22 cellular contexts compared by ENCODE assay signal in the genomic region with DNA sequence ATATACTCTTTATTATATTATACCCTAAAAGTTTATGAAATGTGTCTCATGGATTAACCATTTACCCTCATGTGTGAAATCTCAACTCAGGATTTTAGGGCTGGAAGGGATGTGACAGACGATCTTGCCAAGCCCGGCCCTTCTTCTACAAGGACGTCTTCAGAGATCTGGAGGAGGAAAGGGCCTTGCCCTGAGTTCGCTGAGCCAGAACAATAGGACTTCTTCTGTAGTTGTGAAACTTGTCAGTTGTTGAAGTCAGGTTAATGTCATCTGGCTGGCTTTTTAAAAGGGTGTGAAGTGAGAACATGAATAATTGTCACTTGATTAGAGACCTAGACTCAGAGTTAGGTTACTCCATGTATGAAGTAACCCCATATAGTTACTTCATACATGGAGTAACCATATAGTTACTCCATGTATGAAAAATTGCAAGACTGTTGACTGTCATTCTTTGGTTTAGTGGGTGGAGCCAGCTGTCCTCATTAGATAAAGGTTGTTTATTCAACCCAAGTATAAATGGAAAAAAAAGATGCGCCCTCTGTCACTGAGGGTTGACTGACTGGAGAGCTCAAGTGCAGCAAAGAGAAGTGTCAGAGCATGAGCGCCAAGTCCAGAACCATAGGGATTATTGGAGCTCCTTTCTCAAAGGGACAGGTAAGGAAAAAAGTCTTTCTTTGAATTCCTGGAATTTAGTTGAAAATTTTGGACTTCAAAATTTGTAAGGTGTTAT. TPM values are rescaled to one million over a fixed set of nuclear protein-coding genes. Genes with fewer than 3 reads are reported as not detected.
A peak's percentile ranks its signal among the peaks of the same experiment; 100 is the strongest.
DNase-seq lines count a peak whose midpoint lies in the region; ATAC-seq, FAIRE-seq and TF ChIP-seq lines count a peak whose summit lies in the region.
"Had no signal": no experiment of that assay in that cellular context is flagged by ENCODE, and none has a peak within 500 bp of the region (broad histone marks: within the 10 kb centered on the region; RNA-seq: fewer than 3 reads in every experiment).

A gene (plus strand): TSS at position 541 of the 730 bp plus-strand sequence. CDS start 57 bp downstream, at position 598.

- H3K4me2 ChIP-seq in K562 (ENCODE audit: insufficient read depth, low read length), result no peak within 1 kb of the TSS

- H3K36me3 Mint-ChIP-seq in nephron progenitor cell (ENCODE audit: low read depth), result peaks cover 35% of the 10 kb centered on the region

- DNase-seq in K562 (ENCODE audit: extremely low read depth in 1 of 4, low spot score in 3 of 4) (peak in 3 of 4 experiments; percentile 17 to 33 (median 23)), nephron progenitor cell (no peak), head of caudate nucleus (no peak)
- DNase-seq in stimulated activated CD4-positive, alpha-beta T cell treated with anti-CD3 and anti-CD28 coated beads, Interleukin-12 subunit alpha, Interleukin-12 subunit beta, amount 100 ng/mL, for 4 hours, result no peak
- DNase-seq: BE2C, COR-L47, DMS79, MG63, NCI-H1417, NCI-H1694 treated with DMSO at 0.1 percent for 48 hours, NCI-H2081 treated with DMSO at 0.1 percent for 48 hours, NCI-H2171 treated with DMSO at 0.1 percent for 48 hours, NCI-H446, NCI-H526, Peyer's patch had no signal

- TF ChIP-seq POLR2A in K562 (conservative IDR thresholded peaks at IDR 0.05), result no peak

- peaks cover 3% of the 10 kb centered on the region for H3K27me3 Mint-ChIP-seq in nephron progenitor cell (ENCODE audit: low read depth, poor library complexity)

- BruUV-seq in K562 (replicated peaks; lab: Mats Ljungman, UMichigan), result no TSS peak

- H2AFZ ChIP-seq in K562 (ENCODE audit: low read depth, low read length), result no peak within 1 kb of the TSS

- no peak for FAIRE-seq in K562 (lab: Jason Lieb, UNC)
- FAIRE-seq: H54 had no signal

- ATAC-seq in K562 (peak; percentile 74), GM21423 (IDR thresholded peaks at IDR 0.05; ENCODE audit: unreplicated experiment) (no peak), GM18909 (IDR thresholded peaks at IDR 0.05; ENCODE audit: poor library complexity, unreplicated experiment) (no peak)

- peaks cover 22% of the 10 kb centered on the region for H3K4me1 Mint-ChIP-seq in nephron progenitor cell

- peaks cover 7% of the 10 kb centered on the region; the same call in 2 of the 3 replicates for H3K36me3 ChIP-seq in K562 (ENCODE audit: control insufficient read depth, insufficient read depth, low read length)
- H3K36me3 ChIP-seq in liver (ENCODE audit: control insufficient read depth in 4 of 4, insufficient read depth in 3 of 4, low read depth in 1 of 4, low read length in 3 of 4), result peaks cover 0 to 10% (median 4%) of the 10 kb centered on the region in 4 donors
- H3K36me3 ChIP-seq: BE2C, MG63 had no signal

- H3K9me1 ChIP-seq in K562 (ENCODE audit: control insufficient read depth, insufficient read depth, low read length), result no peaks in the 10 kb centered on the region

- TF ChIP-seq CTCF in K562 (IDR thresholded peaks at IDR 0.05 in 2 of 3, conservative IDR thresholded peaks at IDR 0.05 in 1 of 3; ENCODE audit: insufficient read depth in 2 of 3, low read depth in 1 of 3, low read length in 3 of 3) (no peak), liver (IDR thresholded peaks at IDR 0.05; ENCODE audit: low read depth, low read length, missing input control) (no peak), nephron progenitor cell (IDR thresholded peaks at IDR 0.05) (no peak)

- H3K9me3 Mint-ChIP-seq in nephron progenitor cell, result no peaks in the 10 kb centered on the region

- no peak within 1 kb of the TSS for H3K4me3 Mint-ChIP-seq in nephron progenitor cell

- intact Hi-C loops in K562 (cut with micrococcal nuclease) (no loop called here), head of caudate nucleus (cut with DNase I) (no loop called here)

- CTCF ChIA-PET in K562 (lab: Yijun Ruan, JAX; ENCODE audit: low intra/inter-chr PET ratio), result no interaction called here

- H3K27me3 ChIP-seq in K562 (ENCODE audit: control insufficient read depth in 2 of 2, insufficient read depth in 2 of 2, low read length in 2 of 2) (no peaks in the 10 kb centered on the region), liver (ENCODE audit: control insufficient read depth in 4 of 4, insufficient read depth in 4 of 4, low read length in 3 of 4) (no peaks in the 10 kb centered on the region)
- H3K27me3 ChIP-seq: BE2C, MG63, Peyer's patch had no signal

- 60% methylated on average over 6 of the region's 6 CpGs for WGBS in K562 (ENCODE audit: insufficient coverage, low coverage, missing lambda C conversion rate)
- 67% methylated on average over 6 of the region's 6 CpGs for WGBS in liver

- no peak for TF ChIP-seq RAD21 in K562 (CRISPR knock-in tag; conservative IDR thresholded peaks at IDR 0.05 in 1 of 2, IDR thresholded peaks at IDR 0.05 in 1 of 2)
- peak; percentile 38 to 39 for TF ChIP-seq RAD21 in liver (IDR thresholded peaks at IDR 0.05)

- peaks cover 0 to 3% of the 10 kb centered on the region in 2 experiments; a peak in 1 of 5 replicates for H3K4me1 ChIP-seq in K562 (replicated peaks in 1 of 2; ENCODE audit: control insufficient read depth in 2 of 2, insufficient read depth in 2 of 2, low read length in 2 of 2)
- peaks cover 0 to 22% (median 11%) of the 10 kb centered on the region in 4 donors for H3K4me1 ChIP-seq in liver (ENCODE audit: control insufficient read depth in 4 of 4, insufficient read depth in 4 of 4, low read length in 3 of 4)
- H3K4me1 ChIP-seq: BE2C, Peyer's patch had no signal

- H3K4me3 ChIP-seq in K562 (no peak within 1 kb of the TSS), liver (ENCODE audit: low read depth in 1 of 3, low read length in 3 of 3) (peak within 1 kb of the TSS; percentile 65 to 91 (median 68))
- H3K4me3 ChIP-seq: MG63 had no signal

- H3K79me2 ChIP-seq in K562 (ENCODE audit: control insufficient read depth, insufficient read depth, low read length), result no peaks in the 10 kb centered on the region

- in situ Hi-C loops in K562 (cut with MboI), result no loop called here

- H3K27ac ChIP-seq in K562 (ENCODE audit: extremely low read depth, low read depth, low read length) (no peak within 1 kb of the TSS), liver (ENCODE audit: low read depth in 1 of 2, low read length in 2 of 2) (peak within 1 kb of the TSS; percentile 79 to 92)
- H3K27ac ChIP-seq: Peyer's patch had no signal

- no peak for TF ChIP-seq EP300 in K562 (IDR thresholded peaks at IDR 0.05; ENCODE audit: low read length)

- H3K9ac ChIP-seq in K562 (ENCODE audit: insufficient read depth in 1 of 2, low read depth in 2 of 2, low read length in 2 of 2) (no peak within 1 kb of the TSS), liver (ENCODE audit: low read depth in 1 of 2, low read length in 2 of 2) (peak within 1 kb of the TSS; percentile 76 to 99)

- H3K9me3 ChIP-seq in K562 (replicated peaks; ENCODE audit: control insufficient read depth, insufficient read depth, low read depth, low read length) (no peaks in the 10 kb centered on the region), liver (ENCODE audit: control insufficient read depth in 4 of 4, low read length in 3 of 4) (no peaks in the 10 kb centered on the region)
- H3K9me3 ChIP-seq: BE2C, MG63, Peyer's patch had no signal

- POLR2A ChIA-PET in K562 (lab: Yijun Ruan, JAX), result interaction anchor here (0.5 to 1.2 kb wide), 4 partner anchors 8 to 916 kb away, joined by 3 to 4 read pairs (median 3); a partner anchor contains a TSS

- H4K20me1 ChIP-seq in K562 (replicated peaks; ENCODE audit: control insufficient read depth, insufficient read depth, low read length), result no peaks in the 10 kb centered on the region

- H3K27ac Mint-ChIP-seq in nephron progenitor cell, result peak within 1 kb of the TSS; percentile 17

TF ChIP-seq in K562, 482 proteins besides CTCF, POLR2A, EP300 and RAD21 (continues in another document):
- TF ChIP-seq NFIX (CRISPR knock-in tag; IDR thresholded peaks at IDR 0.05; ENCODE audit: low read depth), result no peak
- TF ChIP-seq, protein P1, sequence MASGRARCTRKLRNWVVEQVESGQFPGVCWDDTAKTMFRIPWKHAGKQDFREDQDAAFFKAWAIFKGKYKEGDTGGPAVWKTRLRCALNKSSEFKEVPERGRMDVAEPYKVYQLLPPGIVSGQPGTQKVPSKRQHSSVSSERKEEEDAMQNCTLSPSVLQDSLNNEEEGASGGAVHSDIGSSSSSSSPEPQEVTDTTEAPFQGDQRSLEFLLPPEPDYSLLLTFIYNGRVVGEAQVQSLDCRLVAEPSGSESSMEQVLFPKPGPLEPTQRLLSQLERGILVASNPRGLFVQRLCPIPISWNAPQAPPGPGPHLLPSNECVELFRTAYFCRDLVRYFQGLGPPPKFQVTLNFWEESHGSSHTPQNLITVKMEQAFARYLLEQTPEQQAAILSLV (tag; IDR thresholded peaks at IDR 0.05), result no peak

TF ChIP-seq in liver, 16 proteins besides CTCF, POLR2A, EP300 and RAD21 (continues in another document):
- TF ChIP-seq EGR1 (IDR thresholded peaks at IDR 0.05; ENCODE audit: low read depth in 2 of 2), result peak in 1 of 2 donors; percentile 62
- TF ChIP-seq FOXA2 (IDR thresholded peaks at IDR 0.05), result peak; percentile 82
- TF ChIP-seq FOXA1 (IDR thresholded peaks at IDR 0.05), result peak; percentile 89
- TF ChIP-seq, protein P2, sequence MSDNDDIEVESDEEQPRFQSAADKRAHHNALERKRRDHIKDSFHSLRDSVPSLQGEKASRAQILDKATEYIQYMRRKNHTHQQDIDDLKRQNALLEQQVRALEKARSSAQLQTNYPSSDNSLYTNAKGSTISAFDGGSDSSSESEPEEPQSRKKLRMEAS (IDR thresholded peaks at IDR 0.05), result peak; percentile 33
- TF ChIP-seq YY1 (IDR thresholded peaks at IDR 0.05), result peak; percentile 99

RNA-seq across cellular contexts. Expression of the gene that starts here (rescaled TPM):
- not detected in 2 replicates for total RNA-seq in K562 (2011; cell fraction: chromatin; rRNA removed; ENCODE audit: low replicate concordance)
- not detected in 2 replicates for total RNA-seq in K562 (2011; cell fraction: nucleolus; rRNA removed)
- total RNA-seq in K562 (2011; cell fraction: nucleoplasm; rRNA removed), result not detected in 2 replicates
- total RNA-seq in K562 (2014; rRNA removed), result 0.09 TPM in 1 of 2 replicates, not detected in the other
- 0.07 TPM in 1 of 2 replicates, not detected in the other for total RNA-seq in K562 (2014; rRNA removed; fragmentation: Illumina TruSeq; extraction: Trizol)
- total RNA-seq in K562 (2015; rRNA removed; fragmentation: Illumina TruSeq; extraction: Trizol), result not detected in 2 replicates
- total RNA-seq in K562 (2021), result 0.11 and 0.20 TPM in 2 replicates
- polyA plus RNA-seq in K562 (2011; rRNA removed), result 0.05 and 0.20 TPM in 2 replicates
- not detected in 2 replicates for polyA plus RNA-seq in K562 (2011; cell fraction: cytosol; rRNA removed)
- not detected in 2 replicates for polyA plus RNA-seq in K562 (2011; cell fraction: nucleus; rRNA removed)
- polyA plus RNA-seq in K562 (2012), result 0.05 and 0.08 TPM in 2 replicates
- polyA plus RNA-seq in K562 (2014; fragmentation: Illumina TruSeq; extraction: Trizol), result not detected in 2 replicates
- polyA plus RNA-seq in K562 (2014; fragmentation: Nextera tagmentation; extraction: Ambion mirVana), result under 1 TPM in 1 of 2 experiments, not detected in 1; 0.03 TPM
- polyA plus RNA-seq in K562 (2014; rRNA removed), result 0.07 TPM in 1 of 2 replicates, not detected in the other
- polyA minus RNA-seq in K562 (2011; rRNA and poly(A)+ RNA removed), result 0.21 and 0.35 TPM in 2 replicates
- not detected in 2 replicates for polyA minus RNA-seq in K562 (2011; cell fraction: cytosol; rRNA and poly(A)+ RNA removed)
- not detected in 2 replicates for polyA minus RNA-seq in K562 (2011; cell fraction: nucleus; rRNA and poly(A)+ RNA removed)
- total RNA-seq in liver, result 100 to 1,000 TPM; 238 to 800 TPM
- polyA plus RNA-seq in liver, result 1,000 to 10,000 TPM in 1 of 2 donors, 100 to 1,000 TPM in 1; 965 to 1,194 TPM
- total RNA-seq: A673, LHCN-M2, OCI-LY7, Peyer's patch had no signal

Comparison
In these comparisons a context has a peak if more than half of its experiments do, and no peak if none do; other contexts are left out.
1. RNA of the gene that starts here (total RNA-seq): 238 to 800 TPM in liver; 0.07 to 0.20 TPM in K562; every median in the first group is over 100 times any median in the second.
2. RNA of the gene that starts here (polyA plus RNA-seq): 965 to 1,194 TPM in liver; 0.03 to 0.20 TPM in K562; every median in the first group is over 100 times any median in the second.
3. Peak in DNase-seq and ATAC-seq in K562; RNA of the gene not detected or under 1 TPM.
4. H3K9ac ChIP-seq: peak in liver (2 of 2); none in K562 (0 of 2).